14 cellular contexts compared by ENCODE assay signal in genomic region chr17:9247401-9247938, GRCh38.
"Had no signal": no experiment of that assay in that cellular context is flagged by ENCODE, and none has a peak within 500 bp of the region (broad histone marks: within the 10 kb centered on the region; RNA-seq: fewer than 3 reads in every experiment).

No MANE protein-coding gene starts in this region.

- H3K27ac Mint-ChIP-seq: endodermal cell; stimulated activated memory B cell treated with anti-CD40 and anti-IgM and Interleukin-4, amounts not matched to agents 10 μg/mL and 1 μg/mL and 100 μg/mL, for 72 hours; T-helper 17 cell had no signal

- H3K27me3 Mint-ChIP-seq: stimulated activated memory B cell treated with anti-CD40 and anti-IgM and Interleukin-4, amounts not matched to agents 10 μg/mL and 1 μg/mL and 100 μg/mL, for 72 hours; T-helper 17 cell had no signal

- DNase-seq: activated CD4-positive, alpha-beta T cell treated with anti-CD3 and anti-CD28 coated beads, Interleukin-2, amount 50 U/mL, for 4 hours; activated CD4-positive, CD25-positive, alpha-beta regulatory T cell; activated naive CD4-positive, alpha-beta T cell treated with anti-CD3 and anti-CD28 coated beads, Interleukin-2, amount 50 U/mL, for 16 hours; activated T-cell treated with anti-CD3 and anti-CD28 coated beads, Interleukin-2, amount 50 U/mL, for 1 hour; brain microvascular endothelial cell; dermis blood vessel endothelial cell; endodermal cell; erythroblast; heart left ventricle; T-helper 17 cell; upper lobe of left lung had no signal

- H3K9me3 ChIP-seq: heart left ventricle, suprapubic skin, upper lobe of left lung had no signal

- H3K27ac ChIP-seq: brain microvascular endothelial cell, suprapubic skin, upper lobe of left lung had no signal

- ATAC-seq: heart left ventricle; right cardiac atrium; stimulated activated memory B cell treated with anti-CD40 and anti-IgM and Interleukin-4, amounts not matched to agents 10 μg/mL and 1 μg/mL and 100 μg/mL, for 72 hours; T-helper 17 cell had no signal

- H3K4me3 Mint-ChIP-seq: endodermal cell; stimulated activated memory B cell treated with anti-CD40 and anti-IgM and Interleukin-4, amounts not matched to agents 10 μg/mL and 1 μg/mL and 100 μg/mL, for 72 hours; T-helper 17 cell had no signal

- H3K36me3 ChIP-seq: brain microvascular endothelial cell had no signal

- H3K27me3 ChIP-seq: brain microvascular endothelial cell, heart left ventricle, suprapubic skin, upper lobe of left lung had no signal

- H3K9me3 Mint-ChIP-seq: endodermal cell; stimulated activated memory B cell treated with anti-CD40 and anti-IgM and Interleukin-4, amounts not matched to agents 10 μg/mL and 1 μg/mL and 100 μg/mL, for 72 hours had no signal

- H3K4me3 ChIP-seq: heart left ventricle, suprapubic skin, upper lobe of left lung had no signal
